Comparison of ENCODE assay signal across 25 cellular contexts in the genomic region with DNA sequence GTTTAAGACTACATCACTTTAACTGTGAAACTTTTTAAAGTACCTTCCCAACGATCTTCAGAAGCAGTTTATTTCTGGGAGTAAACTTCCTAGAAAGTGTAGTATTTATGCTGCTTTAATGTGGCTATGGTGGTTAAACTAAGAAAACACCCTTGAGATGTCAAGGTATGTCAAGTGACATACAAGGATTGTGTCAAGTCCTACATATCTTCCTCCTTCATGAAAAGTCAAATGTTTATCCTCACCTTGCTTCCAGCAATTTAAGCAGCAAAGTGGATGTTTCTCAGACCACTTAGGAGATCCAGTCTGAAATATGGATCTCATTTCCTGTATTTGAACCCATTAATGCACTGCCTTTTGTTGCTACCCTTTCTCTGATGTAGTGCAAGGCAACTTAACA.
"Had no signal": no experiment of that assay in that cellular context is flagged by ENCODE, and none has a peak within 500 bp of the region (broad histone marks: within the 10 kb centered on the region; RNA-seq: fewer than 3 reads in every experiment).

No MANE protein-coding gene starts in this region.

- H3K4me3 Mint-ChIP-seq: activated naive CD4-positive, alpha-beta T cell treated with anti-CD3 and anti-CD28 coated beads, Interleukin-2, amount 50 U/mL, for 24 hours; brain; central memory CD8-positive, alpha-beta T cell had no signal

- H3K4me1 Mint-ChIP-seq: central memory CD8-positive, alpha-beta T cell had no signal

- H3K36me3 ChIP-seq: SJCRH30 had no signal

- ATAC-seq: K562 had no signal

- H3K27me3 ChIP-seq: Peyer's patch, SJCRH30 had no signal

- H3K27me3 Mint-ChIP-seq: activated naive CD4-positive, alpha-beta T cell treated with anti-CD3 and anti-CD28 coated beads, Interleukin-2, amount 50 U/mL, for 24 hours; brain had no signal

- H3K4me2 ChIP-seq: SK-N-SH had no signal

- H3K36me3 Mint-ChIP-seq: activated naive CD4-positive, alpha-beta T cell treated with anti-CD3 and anti-CD28 coated beads, Interleukin-2, amount 50 U/mL, for 24 hours; brain had no signal

- H3K9me3 Mint-ChIP-seq: activated naive CD4-positive, alpha-beta T cell treated with anti-CD3 and anti-CD28 coated beads, Interleukin-2, amount 50 U/mL, for 24 hours; activated T-helper 2 cell treated with anti-CD3 and anti-CD28 coated beads, Interferon-gamma antibody, Interleukin-2, Interleukin-4, amounts not matched to agents 10 μg/mL and 5 μg/mL and 100 μg/mL, durations not matched to agents 14 hours and 24 hours and 36 hours; brain; central memory CD8-positive, alpha-beta T cell had no signal

- H3K27ac Mint-ChIP-seq: activated naive CD4-positive, alpha-beta T cell treated with anti-CD3 and anti-CD28 coated beads, Interleukin-2, amount 50 U/mL, for 24 hours; activated T-helper 2 cell treated with anti-CD3 and anti-CD28 coated beads, Interferon-gamma antibody, Interleukin-2, Interleukin-4, amounts not matched to agents 10 μg/mL and 5 μg/mL and 100 μg/mL, durations not matched to agents 14 hours and 24 hours and 36 hours; brain had no signal

- DNase-seq: activated CD4-positive, alpha-beta T cell treated with anti-CD3 and anti-CD28 coated beads, Interleukin-2, amount 50 U/mL, for 4 hours; activated CD4-positive, CD25-positive, alpha-beta regulatory T cell; activated gamma-delta T cell treated with Interleukin-2 at 50 U/mL for 16 hours; activated T-cell treated with anti-CD3 and anti-CD28 coated beads for 4 hours; activated T-cell treated with anti-CD3 and anti-CD28 coated beads, Interleukin-2, amount 50 U/mL, for 48 hours; amygdala; cortex of kidney; Kasumi-1; NCI-H1048; NCI-H146; NCI-H187 treated with DMSO at 0.1 percent for 48 hours; NCI-H2107; NCI-H510A treated with DMSO at 0.1 percent for 48 hours; NCI-H69; Peyer's patch; Right ventricle myocardium superior; SJCRH30; SK-N-SH had no signal

- H3K4me1 ChIP-seq: Peyer's patch had no signal

- H3K9me3 ChIP-seq: Peyer's patch, SJCRH30, SK-N-SH had no signal

- H3K4me3 ChIP-seq: K562, Peyer's patch, SJCRH30 had no signal

- H3K27ac ChIP-seq: Peyer's patch, RWPE1, SJCRH30, VCaP had no signal
